10 cellular contexts compared by ENCODE assay signal in genomic region chr10:69757553-69758309, GRCh38. TPM values are rescaled to one million over a fixed set of nuclear protein-coding genes. Genes with fewer than 3 reads are reported as not detected.
DNase-seq lines count a peak whose midpoint lies in the region; ATAC-seq and TF ChIP-seq lines count a peak whose summit lies in the region.
"Had no signal": no experiment of that assay in that cellular context is flagged by ENCODE, and none has a peak within 500 bp of the region (broad histone marks: within the 10 kb centered on the region; RNA-seq: fewer than 3 reads in every experiment).

No MANE protein-coding gene starts in this region.

- no peak for ATAC-seq in GM19397 (IDR thresholded peaks at IDR 0.05; ENCODE audit: unreplicated experiment)
- ATAC-seq in activated CD8-positive, alpha-beta memory T cell treated with anti-CD3 and anti-CD28 coated beads, Interleukin-2, amount 10 ng/mL, durations not matched to agents 7 days and 5 days: no peak
- ATAC-seq: HCT116 had no signal

- H3K4me3 ChIP-seq in AG10803 (ENCODE audit: low read length) (no peak overlapping the region), LNCaP clone FGC (ENCODE audit: low read depth, low read length) (no peak overlapping the region)

- CTCF ChIA-PET in activated CD8-positive, alpha-beta memory T cell treated with anti-CD3 and anti-CD28 coated beads, Interleukin-2, amount 10 ng/mL, durations not matched to agents 7 days and 5 days (lab: Charles Lee): no interaction called here

- H3K9me3 Mint-ChIP-seq in activated CD8-positive, alpha-beta memory T cell treated with anti-CD3 and anti-CD28 coated beads, Interleukin-2, amount 10 ng/mL, durations not matched to agents 7 days and 5 days (ENCODE audit: low read depth): no peaks in the 10 kb centered on the region

- no peak overlapping the region for H3K4me3 Mint-ChIP-seq in activated CD8-positive, alpha-beta memory T cell treated with anti-CD3 and anti-CD28 coated beads, Interleukin-2, amount 10 ng/mL, durations not matched to agents 7 days and 5 days

- H3K27ac Mint-ChIP-seq in activated CD8-positive, alpha-beta memory T cell treated with anti-CD3 and anti-CD28 coated beads, Interleukin-2, amount 10 ng/mL, durations not matched to agents 7 days and 5 days: no peak overlapping the region

- peaks cover 11% of the 10 kb centered on the region for H3K27me3 Mint-ChIP-seq in activated CD8-positive, alpha-beta memory T cell treated with anti-CD3 and anti-CD28 coated beads, Interleukin-2, amount 10 ng/mL, durations not matched to agents 7 days and 5 days

- no peak for TF ChIP-seq CTCF in AG10803 (conservative IDR thresholded peaks at IDR 0.05; ENCODE audit: low read length)
- no peak for TF ChIP-seq CTCF in LNCaP clone FGC (IDR thresholded peaks at IDR 0.05; ENCODE audit: control insufficient read depth, extremely low read depth, insufficient read depth)

- H3K36me3 Mint-ChIP-seq in activated CD8-positive, alpha-beta memory T cell treated with anti-CD3 and anti-CD28 coated beads, Interleukin-2, amount 10 ng/mL, durations not matched to agents 7 days and 5 days: no peaks in the 10 kb centered on the region

- H3K4me1 Mint-ChIP-seq in activated CD8-positive, alpha-beta memory T cell treated with anti-CD3 and anti-CD28 coated beads, Interleukin-2, amount 10 ng/mL, durations not matched to agents 7 days and 5 days: no peaks in the 10 kb centered on the region

- DNase-seq in AG10803 (ENCODE audit: low read depth) (peak; percentile 86), LNCaP clone FGC (ENCODE audit: low read depth) (peak; percentile 26), cerebellum (ENCODE audit: low spot score) (peak; percentile 47), medulla oblongata (ENCODE audit: extremely low spot score) (peak; percentile 67)
- DNase-seq in activated CD4-positive, alpha-beta T cell treated with anti-CD3 and anti-CD28 coated beads, Interleukin-2, amount 50 U/mL, for 4 hours: no peak
- no peak for DNase-seq in activated CD8-positive, alpha-beta memory T cell treated with anti-CD3 and anti-CD28 coated beads, Interleukin-2, amount 10 ng/mL, durations not matched to agents 7 days and 5 days
- no peak for DNase-seq in activated CD8-positive, alpha-beta memory T cell treated with anti-CD3 and anti-CD28 coated beads for 24 hours
- DNase-seq: NCI-H187 treated with DMSO at 0.1 percent for 48 hours had no signal

RNA-seq across cellular contexts. Expression of gene COL13A1, which starts 44.0 kb away (rescaled TPM):
- 8.3 TPM for total RNA-seq in cerebellum
- not detected for total RNA-seq in activated CD8-positive, alpha-beta memory T cell treated with anti-CD3 and anti-CD28 coated beads, Interleukin-2, amount 10 ng/mL, durations not matched to agents 7 days and 5 days

Comparison
In these comparisons a context has a peak if more than half of its experiments do, and no peak if none do; other contexts are left out.
1. DNase-seq: peak in AG10803 (single experiment), LNCaP clone FGC (single experiment), cerebellum (single experiment) and medulla oblongata (single experiment); none in activated CD4-positive, alpha-beta T cell treated with anti-CD3 and anti-CD28 coated beads, Interleukin-2, amount 50 U/mL, for 4 hours (0 of 2), activated CD8-positive, alpha-beta memory T cell treated with anti-CD3 and anti-CD28 coated beads, Interleukin-2, amount 10 ng/mL, durations not matched to agents 7 days and 5 days (single experiment) and activated CD8-positive, alpha-beta memory T cell treated with anti-CD3 and anti-CD28 coated beads for 24 hours (single experiment).